Comparison of ENCODE assay signal across 17 cellular contexts in genomic region chr2:6639870-6640639, GRCh38.
DNase-seq lines count a peak whose midpoint lies in the region; ATAC-seq and TF ChIP-seq lines count a peak whose summit lies in the region.
"Had no signal": no experiment of that assay in that cellular context is flagged by ENCODE, and none has a peak within 500 bp of the region (broad histone marks: within the 10 kb centered on the region; RNA-seq: fewer than 3 reads in every experiment).

No MANE protein-coding gene starts in this region.

- H3K27ac ChIP-seq in HUES48 (ENCODE audit: low read depth, low read length) (peak overlapping the region; percentile 95), gastrocnemius medialis (no peak overlapping the region)
- H3K27ac ChIP-seq: HL-60, Peyer's patch had no signal

- peaks cover 28% of the 10 kb centered on the region for H3K4me1 ChIP-seq in HUES48 (ENCODE audit: control insufficient read depth, insufficient read depth, low read length)
- H3K4me1 ChIP-seq in neuron (ENCODE audit: insufficient read depth, low read length), result peaks cover 25% of the 10 kb centered on the region
- no peaks in the 10 kb centered on the region for H3K4me1 ChIP-seq in gastrocnemius medialis
- H3K4me1 ChIP-seq: Peyer's patch had no signal

- ATAC-seq in HG02981 (IDR thresholded peaks at IDR 0.05; ENCODE audit: unreplicated experiment) (no peak), gastrocnemius medialis (no peak)
- ATAC-seq: activated CD4-positive, CD25-positive, alpha-beta regulatory T cell treated with anti-CD3 and anti-CD28 coated beads, Interleukin-2, amount 50 U/mL, for 24 hours; activated naive CD4-positive, alpha-beta T cell treated with anti-CD3 and anti-CD28 coated beads, Interleukin-2, amount 50 U/mL, for 72 hours; activated T-cell treated with anti-CD3 and anti-CD28 coated beads, Interleukin-2, amount 50 U/mL, for 72 hours had no signal

- H3K4me3 ChIP-seq in HUES48 (ENCODE audit: low read depth, low read length) (peak overlapping the region; percentile 50), neuron (ENCODE audit: low read length) (peak overlapping the region; percentile 36), gastrocnemius medialis (no peak overlapping the region)
- H3K4me3 ChIP-seq: Peyer's patch had no signal

- DNase-seq in NCI-H82 treated with DMSO at 0.1 percent for 48 hours (lab: John Stamatoyannopoulos, UW; ENCODE audit: unreplicated experiment) (peak; percentile 87), iPS DF 4.7 (ENCODE audit: extremely low read depth, low spot score) (peak; percentile 91), SIG-M5 treated with dmso at 0.1 percent for 504 hours (lab: John Stamatoyannopoulos, UW; ENCODE audit: unreplicated experiment) (no peak), gastrocnemius medialis (no peak), posterior vena cava (ENCODE audit: low spot score) (no peak)
- DNase-seq: activated T-cell treated with anti-CD3 and anti-CD28 coated beads, Interleukin-2, amount 50 U/mL, for 72 hours; KG1; NCI-H2081; Peyer's patch; SK-N-SH; T-helper 9 cell had no signal

- H2AFZ ChIP-seq in neuron (ENCODE audit: low read depth, low read length), result peak overlapping the region; percentile 16

- in situ Hi-C loops in gastrocnemius medialis (cut with MboI; ENCODE audit: low sequenced_read_pairs in 4 of 4), result no loop called here

- H3K9me3 ChIP-seq in HUES48 (ENCODE audit: control insufficient read depth, insufficient read depth, low read length) (no peaks in the 10 kb centered on the region), neuron (ENCODE audit: low read length) (no peaks in the 10 kb centered on the region), gastrocnemius medialis (no peaks in the 10 kb centered on the region)
- H3K9me3 ChIP-seq: Peyer's patch, SK-N-SH had no signal

- H3K27me3 ChIP-seq in HUES48 (ENCODE audit: control insufficient read depth, insufficient read depth, low read length) (no peaks in the 10 kb centered on the region), neuron (ENCODE audit: insufficient read depth, low read length) (no peaks in the 10 kb centered on the region), gastrocnemius medialis (no peaks in the 10 kb centered on the region)
- H3K27me3 ChIP-seq: Peyer's patch had no signal

- H3K36me3 ChIP-seq in HUES48 (ENCODE audit: control insufficient read depth, insufficient read depth, low read length) (no peaks in the 10 kb centered on the region), neuron (ENCODE audit: insufficient read depth, low read length) (no peaks in the 10 kb centered on the region), gastrocnemius medialis (no peaks in the 10 kb centered on the region)
- H3K36me3 ChIP-seq: Peyer's patch had no signal

- intact Hi-C loops in gastrocnemius medialis (cut with DNase I; ENCODE audit: low total_unique reads), result no loop called here
- intact Hi-C loops in posterior vena cava (cut with DNase I), result no loop called here

- no peak for TF ChIP-seq CTCF in gastrocnemius medialis (IDR thresholded peaks at IDR 0.05 in 4 of 5, conservative IDR thresholded peaks at IDR 0.05 in 1 of 5)

- peak overlapping the region; percentile 28 for H3K9ac ChIP-seq in HUES48 (ENCODE audit: low read depth, low read length)
- H3K9ac ChIP-seq: SK-N-SH had no signal

- no peak for TF ChIP-seq POLR2A in gastrocnemius medialis (IDR thresholded peaks at IDR 0.05)

Comparison
In these comparisons a context has a peak if more than half of its experiments do, and no peak if none do; other contexts are left out.
1. H3K4me3 ChIP-seq: peak in HUES48 (single experiment) and neuron (single experiment); none in gastrocnemius medialis (0 of 4).
2. DNase-seq: peak in NCI-H82 treated with DMSO at 0.1 percent for 48 hours (single experiment) and iPS DF 4.7 (single experiment); none in SIG-M5 treated with dmso at 0.1 percent for 504 hours (single experiment), gastrocnemius medialis (0 of 2) and posterior vena cava (single experiment).